3 cellular contexts compared by ENCODE assay signal in genomic region chr3:132350814-132351213, GRCh38.
TF ChIP-seq lines count a peak whose summit lies in the region.

No MANE protein-coding gene starts in this region.

TF ChIP-seq in HepG2, 621 proteins besides CTCF, POLR2A, EP300 and RAD21:
- TF ChIP-seq MAFK (conservative IDR thresholded peaks at IDR 0.05 in 1 of 2, IDR thresholded peaks at IDR 0.05 in 1 of 2; ENCODE audit: low read length in 2 of 2): peak; percentile 62 to 76
- no peak for TF ChIP-seq FOSL1 (CRISPR knock-in tag; IDR thresholded peaks at IDR 0.05; ENCODE audit: borderline replicate concordance)
- peak; percentile 75 for TF ChIP-seq MAFF (IDR thresholded peaks at IDR 0.05; ENCODE audit: low read depth, low read length)

TF ChIP-seq in K562, 482 proteins besides CTCF, POLR2A, EP300 and RAD21:
- TF ChIP-seq ZNF609 (CRISPR knock-in tag; IDR thresholded peaks at IDR 0.05; ENCODE audit: borderline replicate concordance) (no peak), NEUROD1 (IDR thresholded peaks at IDR 0.05; ENCODE audit: borderline replicate concordance, low read depth, low read length, partially characterized antibody) (no peak), ZNF316 (IDR thresholded peaks at IDR 0.05) (peak; percentile 57; the same call in 1 of the 2 replicates), CEBPZ (IDR thresholded peaks at IDR 0.05; ENCODE audit: borderline replicate concordance, low read depth, low read length) (no peak), MAFF (IDR thresholded peaks at IDR 0.05; ENCODE audit: low read length) (peak; percentile 15; the same call in 1 of the 2 replicates), ZNF717 (CRISPR knock-in tag; IDR thresholded peaks at IDR 0.05) (no peak), SMAD3 (CRISPR knock-in tag; conservative IDR thresholded peaks at IDR 0.05) (no peak), CREBBP (IDR thresholded peaks at IDR 0.05; ENCODE audit: low read depth, low read length) (no peak), PML (IDR thresholded peaks at IDR 0.05; ENCODE audit: low read length) (no peak), ZNF347 (CRISPR knock-in tag; IDR thresholded peaks at IDR 0.05; ENCODE audit: low read depth) (no peak)
TF ChIP-seq in K562: peak in this region for 2.

TF ChIP-seq in SK-N-SH, 30 proteins besides CTCF, POLR2A, EP300 and RAD21:
- TF ChIP-seq SIN3A (IDR thresholded peaks at IDR 0.05; ENCODE audit: borderline replicate concordance, low read depth, low read length): no peak
- TF ChIP-seq USF1 (IDR thresholded peaks at IDR 0.05; ENCODE audit: borderline replicate concordance, low read depth): no peak
- TF ChIP-seq JUND (IDR thresholded peaks at IDR 0.05): no peak
- TF ChIP-seq REST (IDR thresholded peaks at IDR 0.05; ENCODE audit: low read depth, low read length): no peak
- no peak for TF ChIP-seq NFIC (IDR thresholded peaks at IDR 0.05; ENCODE audit: borderline replicate concordance)
- TF ChIP-seq PBX3 (IDR thresholded peaks at IDR 0.05): no peak
- TF ChIP-seq TCF12 (IDR thresholded peaks at IDR 0.05): no peak
- no peak for TF ChIP-seq RFX5 (IDR thresholded peaks at IDR 0.05; ENCODE audit: low read length)
- TF ChIP-seq FOSL2 (IDR thresholded peaks at IDR 0.05; ENCODE audit: borderline replicate concordance, low read depth): no peak
- no peak for TF ChIP-seq RCOR1 (IDR thresholded peaks at IDR 0.05; ENCODE audit: low read length)
- no peak for TF ChIP-seq TEAD4 (IDR thresholded peaks at IDR 0.05; ENCODE audit: borderline replicate concordance, insufficient read depth)
- TF ChIP-seq EZH2phosphoT487 (IDR thresholded peaks at IDR 0.05; ENCODE audit: borderline replicate concordance, low read depth): no peak
- TF ChIP-seq USF2 (IDR thresholded peaks at IDR 0.05; ENCODE audit: borderline replicate concordance, low read depth, low read length): no peak
- no peak for TF ChIP-seq CHD2 (IDR thresholded peaks at IDR 0.05; ENCODE audit: low read length, partially characterized antibody)
- no peak for TF ChIP-seq YY1 (IDR thresholded peaks at IDR 0.05; ENCODE audit: low read depth)
- no peak for TF ChIP-seq FOXM1 (IDR thresholded peaks at IDR 0.05; ENCODE audit: low read depth)
- TF ChIP-seq ZBTB33 (IDR thresholded peaks at IDR 0.05; ENCODE audit: borderline replicate concordance, low read depth): no peak
